Comparison of ENCODE assay signal across 8 cellular contexts in genomic region chr5:179623001-179623905, GRCh38. TPM values are rescaled to one million over a fixed set of nuclear protein-coding genes. Genes with fewer than 3 reads are reported as not detected.
A peak's percentile ranks its signal among the peaks of the same experiment; 100 is the strongest.
DNase-seq lines count a peak whose midpoint lies in the region; TF ChIP-seq lines count a peak whose summit lies in the region.

A gene with protein sequence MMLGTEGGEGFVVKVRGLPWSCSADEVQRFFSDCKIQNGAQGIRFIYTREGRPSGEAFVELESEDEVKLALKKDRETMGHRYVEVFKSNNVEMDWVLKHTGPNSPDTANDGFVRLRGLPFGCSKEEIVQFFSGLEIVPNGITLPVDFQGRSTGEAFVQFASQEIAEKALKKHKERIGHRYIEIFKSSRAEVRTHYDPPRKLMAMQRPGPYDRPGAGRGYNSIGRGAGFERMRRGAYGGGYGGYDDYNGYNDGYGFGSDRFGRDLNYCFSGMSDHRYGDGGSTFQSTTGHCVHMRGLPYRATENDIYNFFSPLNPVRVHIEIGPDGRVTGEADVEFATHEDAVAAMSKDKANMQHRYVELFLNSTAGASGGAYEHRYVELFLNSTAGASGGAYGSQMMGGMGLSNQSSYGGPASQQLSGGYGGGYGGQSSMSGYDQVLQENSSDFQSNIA (minus strand): TSS chr5:179623671. CDS start chr5:179623133, 538 bp downstream.

- no peaks in the 10 kb centered on the region for H3K27me3 ChIP-seq in HAP-1 (ENCODE audit: low read depth)
- no peaks in the 10 kb centered on the region for H3K27me3 ChIP-seq in MM.1S (replicated peaks; ENCODE audit: insufficient read depth, low read length)
- H3K27me3 ChIP-seq in stomach smooth muscle (ENCODE audit: control insufficient read depth in 1 of 2, insufficient read depth in 2 of 2, low read length in 2 of 2): no peaks in the 10 kb centered on the region

- H3K36me3 Mint-ChIP-seq in neural crest cell (ENCODE audit: low read depth): peaks cover 37% of the 10 kb centered on the region

- H3K4me2 ChIP-seq in MM.1S (ENCODE audit: low read depth, low read length): peak within 1 kb of the TSS; percentile 92

- peaks cover 47% of the 10 kb centered on the region for H3F3A ChIP-seq in MM.1S (ENCODE audit: insufficient read depth, low read length)

- DNase-seq in HAP-1 (ENCODE audit: low spot score in 2 of 2) (peak; percentile 98 to 99), MM.1S (peak; percentile 99), SIG-M5 (lab: John Stamatoyannopoulos, UW) (peak; percentile 96), activated gamma-delta T cell (lab: John Stamatoyannopoulos, UW) (peak; percentile 87), fibroblast of villous mesenchyme (ENCODE audit: low read depth) (peak; percentile 99), neural crest cell (ENCODE audit: low read depth, low spot score) (peak; percentile 98)

- peaks cover 11% of the 10 kb centered on the region for H3K4me1 ChIP-seq in ES-I3 (ENCODE audit: insufficient read depth, low read length)
- H3K4me1 ChIP-seq in HAP-1: peaks cover 37% of the 10 kb centered on the region
- peaks cover 33% of the 10 kb centered on the region for H3K4me1 ChIP-seq in MM.1S (ENCODE audit: low read length)
- peaks cover 38% of the 10 kb centered on the region for H3K4me1 ChIP-seq in stomach smooth muscle (ENCODE audit: control insufficient read depth, insufficient read depth, low read length)

- peaks cover 30% of the 10 kb centered on the region for H3K36me3 ChIP-seq in ES-I3 (ENCODE audit: insufficient read depth, low read length)
- peaks cover 49% of the 10 kb centered on the region for H3K36me3 ChIP-seq in HAP-1 (replicated peaks)
- H3K36me3 ChIP-seq in MM.1S (replicated peaks; ENCODE audit: insufficient read depth, low read length): peaks cover 39% of the 10 kb centered on the region
- peaks cover 14 to 21% of the 10 kb centered on the region in 2 donors for H3K36me3 ChIP-seq in stomach smooth muscle (ENCODE audit: control insufficient read depth in 2 of 2, insufficient read depth in 2 of 2, low read length in 2 of 2)

- peaks cover 32% of the 10 kb centered on the region for H3K27me3 Mint-ChIP-seq in neural crest cell (ENCODE audit: low read depth)

- H3K9me3 ChIP-seq in ES-I3 (ENCODE audit: control insufficient read depth, insufficient read depth, low read length) (no peaks in the 10 kb centered on the region), HAP-1 (no peaks in the 10 kb centered on the region), MM.1S (replicated peaks; ENCODE audit: insufficient read depth, low read length) (no peaks in the 10 kb centered on the region), stomach smooth muscle (ENCODE audit: control insufficient read depth in 2 of 2, low read length in 2 of 2) (no peaks in the 10 kb centered on the region)

- H3K79me2 ChIP-seq in MM.1S (ENCODE audit: low read length): peaks cover 59% of the 10 kb centered on the region

- TF ChIP-seq CTCF in MM.1S (IDR thresholded peaks at IDR 0.05; ENCODE audit: low read length) (no peak), fibroblast of villous mesenchyme (IDR thresholded peaks at IDR 0.05; ENCODE audit: insufficient read depth, low read depth, low read length) (no peak), neural crest cell (conservative IDR thresholded peaks at IDR 0.05) (no peak)

- peak within 1 kb of the TSS; percentile 95 for H3K27ac ChIP-seq in MM.1S (ENCODE audit: low read length)
- H3K27ac ChIP-seq in stomach smooth muscle (ENCODE audit: low read length): peak within 1 kb of the TSS; percentile 99

- no peaks in the 10 kb centered on the region for H3K9me3 Mint-ChIP-seq in neural crest cell

- no peaks in the 10 kb centered on the region for H3K9me2 ChIP-seq in MM.1S (replicated peaks; ENCODE audit: insufficient read depth, low read length)

- peak within 1 kb of the TSS; percentile 96 for H3K4me3 ChIP-seq in HAP-1
- H3K4me3 ChIP-seq in MM.1S (ENCODE audit: low read length): peak within 1 kb of the TSS; percentile 79
- peak within 1 kb of the TSS; percentile 100 for H3K4me3 ChIP-seq in fibroblast of villous mesenchyme (ENCODE audit: low read depth, low read length)
- peak within 1 kb of the TSS; percentile 90 to 98 for H3K4me3 ChIP-seq in stomach smooth muscle (ENCODE audit: low read length in 2 of 2)

- peak within 1 kb of the TSS; percentile 100 for H3K27ac Mint-ChIP-seq in neural crest cell (ENCODE audit: unreplicated experiment)

- peaks cover 44% of the 10 kb centered on the region for H4K20me1 ChIP-seq in MM.1S (ENCODE audit: insufficient read depth, low read length)

- H2AFZ ChIP-seq in MM.1S (ENCODE audit: low read length): peak within 1 kb of the TSS; percentile 93

- peak within 1 kb of the TSS; percentile 100 for H3K4me3 Mint-ChIP-seq in neural crest cell

- in situ Hi-C loops in HAP-1 (cut with MboI; ENCODE audit: low sequenced_read_pairs): no loop called here

- H3K4me1 Mint-ChIP-seq in neural crest cell: peaks cover 49% of the 10 kb centered on the region

- H3K9ac ChIP-seq in ES-I3 (ENCODE audit: low read depth, low read length): peak within 1 kb of the TSS; percentile 92
- peak within 1 kb of the TSS; percentile 94 for H3K9ac ChIP-seq in MM.1S (ENCODE audit: low read length)
- peak within 1 kb of the TSS; percentile 99 to 100 for H3K9ac ChIP-seq in stomach smooth muscle (ENCODE audit: low read length in 2 of 2)

RNA-seq across cellular contexts. Expression of the gene that starts here (rescaled TPM):
- total RNA-seq in fibroblast of villous mesenchyme (474 and 562 TPM in 2 replicates), neural crest cell (1,155 and 1,166 TPM in 2 replicates)

Comparison
In these comparisons a context has a peak if more than half of its experiments do, and no peak if none do; other contexts are left out.
1. Peak in every context shown above with its lines: DNase-seq, H3K4me3 ChIP-seq and H3K27ac ChIP-seq.